Comparison of ENCODE assay signal across 14 cellular contexts in the genomic region with DNA sequence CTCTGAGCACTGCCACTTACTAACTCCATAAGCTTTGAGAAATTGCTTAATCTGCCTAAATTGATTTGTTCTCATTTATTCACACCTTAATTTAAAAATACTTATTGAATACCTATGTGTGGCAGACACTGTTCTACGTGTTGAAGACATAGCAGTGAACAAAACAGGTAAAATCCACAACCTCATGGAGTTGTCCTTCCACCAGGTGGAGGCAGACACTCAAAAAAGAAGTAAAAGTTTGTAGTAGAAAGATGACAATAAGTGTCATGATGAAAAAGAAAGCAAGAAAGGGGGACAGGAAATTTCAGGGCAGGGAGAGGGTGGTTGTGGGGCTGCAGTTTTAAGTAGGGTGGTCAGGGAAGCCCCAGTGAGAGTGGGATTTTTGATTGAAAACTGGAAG.
A peak's percentile ranks its signal among the peaks of the same experiment; 100 is the strongest.
DNase-seq lines count a peak whose midpoint lies in the region; ATAC-seq, FAIRE-seq and TF ChIP-seq lines count a peak whose summit lies in the region.
"Had no signal": no experiment of that assay in that cellular context is flagged by ENCODE, and none has a peak within 500 bp of the region (broad histone marks: within the 10 kb centered on the region; RNA-seq: fewer than 3 reads in every experiment).

No MANE protein-coding gene starts in this region.

- TF ChIP-seq POLR2A in H1 (IDR thresholded peaks at IDR 0.05; ENCODE audit: control extremely low read depth in 1 of 2, low read depth in 2 of 2, low read length in 2 of 2): no peak
- TF ChIP-seq POLR2A in gastrocnemius medialis (IDR thresholded peaks at IDR 0.05): no peak

- H3K27ac Mint-ChIP-seq in activated T-helper 17 cell treated with anti-CD3 and anti-CD28 coated beads, Interleukin-2, amount 50 U/mL, for 72 hours: no peak overlapping the region

- H3K36me3 Mint-ChIP-seq in activated T-helper 17 cell treated with anti-CD3 and anti-CD28 coated beads, Interleukin-2, amount 50 U/mL, for 72 hours (ENCODE audit: low read depth): no peaks in the 10 kb centered on the region

- H2BK5ac ChIP-seq in H1 (ENCODE audit: low read depth, low read length): no peak overlapping the region

- no peak overlapping the region for H3K4me3 Mint-ChIP-seq in activated T-helper 17 cell treated with anti-CD3 and anti-CD28 coated beads, Interleukin-2, amount 50 U/mL, for 72 hours

- no peaks in the 10 kb centered on the region for H3K36me3 ChIP-seq in H1 (ENCODE audit: control insufficient read depth in 2 of 4, insufficient read depth in 4 of 4, low read length in 3 of 4)
- no peaks in the 10 kb centered on the region for H3K36me3 ChIP-seq in gastrocnemius medialis
- H3K36me3 ChIP-seq: tibial artery had no signal

- H3K4me1 ChIP-seq in H1 (replicated peaks in 1 of 4; ENCODE audit: control insufficient read depth in 3 of 4, insufficient read depth in 4 of 4, low read length in 3 of 4): no peaks in the 10 kb centered on the region
- no peaks in the 10 kb centered on the region for H3K4me1 ChIP-seq in gastrocnemius medialis
- H3K4me1 ChIP-seq: Caco-2, tibial artery had no signal

- no peak overlapping the region for H3K56ac ChIP-seq in H1 (replicated peaks; ENCODE audit: insufficient read length, low read depth, low read length)

- H3K27ac ChIP-seq in H1 (ENCODE audit: low read depth, low read length) (no peak overlapping the region), gastrocnemius medialis (no peak overlapping the region)
- H3K27ac ChIP-seq: SK-N-MC, tibial artery had no signal

- intact Hi-C loops in gastrocnemius medialis (cut with DNase I; ENCODE audit: low total_unique reads): no loop called here

- DNase-seq in 8988T (peak; percentile 23), EH (ENCODE audit: low read depth) (peak; percentile 15), NCI-H748 treated with DMSO at 0.1 percent for 48 hours (lab: John Stamatoyannopoulos, UW) (peak; percentile 46), H1 (ENCODE audit: low read depth in 1 of 2, low spot score in 2 of 2) (no peak), gastrocnemius medialis (no peak)
- DNase-seq: activated CD8-positive, alpha-beta memory T cell treated with anti-CD3 and anti-CD28 coated beads for 24 hours; kidney; NCI-H187; tibial artery had no signal

- H3K9me3 ChIP-seq in H1 (ENCODE audit: insufficient read depth in 2 of 2, low read depth in 1 of 2, low read length in 1 of 2) (no peaks in the 10 kb centered on the region), gastrocnemius medialis (no peaks in the 10 kb centered on the region)
- H3K9me3 ChIP-seq: Caco-2, tibial artery had no signal

- TF ChIP-seq CTCF in H1 (IDR thresholded peaks at IDR 0.05; ENCODE audit: control extremely low read depth in 1 of 3, insufficient read depth in 1 of 3, low read depth in 1 of 3, low read length in 3 of 3) (peak in 2 of 3 experiments; percentile 46 to 53; a peak in 2 of 4 replicates), gastrocnemius medialis (IDR thresholded peaks at IDR 0.05 in 4 of 5, conservative IDR thresholded peaks at IDR 0.05 in 1 of 5) (no peak)

- TF ChIP-seq EP300 in H1 (IDR thresholded peaks at IDR 0.05; ENCODE audit: borderline replicate concordance in 1 of 2, low read depth in 2 of 2, low read length in 2 of 2): no peak

- H2AFZ ChIP-seq in H1 (ENCODE audit: low read length): no peak overlapping the region

- no peak overlapping the region for H3K23ac ChIP-seq in H1 (ENCODE audit: insufficient read length)

- no peak overlapping the region for H3K4ac ChIP-seq in H1 (replicated peaks; ENCODE audit: insufficient read length, low read depth, low read length)

- peak; percentile 73 to 76 for TF ChIP-seq RAD21 in H1 (IDR thresholded peaks at IDR 0.05 in 1 of 2, conservative IDR thresholded peaks at IDR 0.05 in 1 of 2; ENCODE audit: low read depth in 2 of 2, low read length in 2 of 2)

- H3K14ac ChIP-seq in H1 (ENCODE audit: insufficient read length): no peak overlapping the region

- ATAC-seq in GM19452 (IDR thresholded peaks at IDR 0.05; ENCODE audit: unreplicated experiment) (no peak), gastrocnemius medialis (no peak), GM21825 (IDR thresholded peaks at IDR 0.05; ENCODE audit: unreplicated experiment) (no peak)
- no peak for ATAC-seq in activated T-helper 17 cell treated with anti-CD3 and anti-CD28 coated beads, Interleukin-2, amount 50 U/mL, for 72 hours (replicated peaks)

- POLR2A ChIA-PET in H1 (lab: Charles Lee; ENCODE audit: partially characterized antibody): no interaction called here

- no peak overlapping the region for H3K4me2 ChIP-seq in H1 (ENCODE audit: insufficient read depth in 1 of 2, low read depth in 2 of 2, low read length in 2 of 2)

- H2AK5ac ChIP-seq in H1 (ENCODE audit: low read depth, low read length): no peak overlapping the region

- H3K4me3 ChIP-seq in H1 (ENCODE audit: extremely low read depth in 1 of 4, insufficient read depth in 2 of 4, low read depth in 3 of 4, low read length in 4 of 4): no peak overlapping the region
- no peak overlapping the region for H3K4me3 ChIP-seq in gastrocnemius medialis
- H3K4me3 ChIP-seq: SK-N-MC, tibial artery had no signal

- no peak overlapping the region for H3K18ac ChIP-seq in H1 (ENCODE audit: extremely low read depth, low read length)

- no peak overlapping the region for H4K8ac ChIP-seq in H1 (ENCODE audit: extremely low read depth, insufficient read depth, low read length)

- in situ Hi-C loops in gastrocnemius medialis (cut with MboI; ENCODE audit: low sequenced_read_pairs in 4 of 4): no loop called here

- FAIRE-seq in H1 (lab: Jason Lieb, UNC): peak; percentile 58
- FAIRE-seq: kidney had no signal

- peaks cover 3% of the 10 kb centered on the region for H3K27me3 Mint-ChIP-seq in activated T-helper 17 cell treated with anti-CD3 and anti-CD28 coated beads, Interleukin-2, amount 50 U/mL, for 72 hours

- no peak overlapping the region for H3K9ac ChIP-seq in H1 (replicated peaks in 1 of 4; ENCODE audit: extremely low read depth in 1 of 4, low read depth in 3 of 4, low read length in 3 of 4)

- H3K9me3 Mint-ChIP-seq in activated T-helper 17 cell treated with anti-CD3 and anti-CD28 coated beads, Interleukin-2, amount 50 U/mL, for 72 hours: no peaks in the 10 kb centered on the region

- no peak overlapping the region for H2BK120ac ChIP-seq in H1 (replicated peaks; ENCODE audit: low read depth, low read length)

- WGBS in H1 (ENCODE audit: extremely low coverage in 1 of 2, insufficient coverage in 1 of 2, insufficient read length in 1 of 2, insufficient replicate concordance in 2 of 2, low coverage in 1 of 2, low lambda C conversion rate in 2 of 2, missing lambda C conversion rate in 1 of 2), 2 experiments: 79% methylated on average over 1 of the region's 1 CpG; no CpG with 5 or more reads in 1 of the 2 experiments

- H3K79me1 ChIP-seq in H1 (ENCODE audit: low read depth, low read length): no peaks in the 10 kb centered on the region

- H3K23me2 ChIP-seq in H1 (ENCODE audit: low read depth, low read length): peaks cover 4% of the 10 kb centered on the region; the same call in 1 of the 2 replicates

- CTCF ChIA-PET in H1 (lab: Charles Lee; ENCODE audit: partially characterized antibody): interaction anchor here (0.8 to 1.9 kb wide), 6 partner anchors 11 to 518 kb away, joined by 3 to 10 read pairs (median 4); no protein-coding TSS in a partner anchor

- H4K5ac ChIP-seq in H1 (ENCODE audit: insufficient read length, low read depth, low read length): no peak overlapping the region

- H2BK15ac ChIP-seq in H1 (ENCODE audit: low read length): no peak overlapping the region

- no peak overlapping the region for H2BK20ac ChIP-seq in H1 (ENCODE audit: low read length)

- H3K27me3 ChIP-seq in H1 (replicated peaks in 1 of 4; ENCODE audit: control insufficient read depth in 3 of 4, extremely low read depth in 1 of 4, insufficient read depth in 3 of 4, low read length in 3 of 4) (no peaks in the 10 kb centered on the region), gastrocnemius medialis (no peaks in the 10 kb centered on the region)
- H3K27me3 ChIP-seq: tibial artery had no signal

- no peaks in the 10 kb centered on the region for H3K4me1 Mint-ChIP-seq in activated T-helper 17 cell treated with anti-CD3 and anti-CD28 coated beads, Interleukin-2, amount 50 U/mL, for 72 hours

- H4K91ac ChIP-seq in H1 (replicated peaks; ENCODE audit: insufficient read length, low read length): no peak overlapping the region

- no peaks in the 10 kb centered on the region for H3K79me2 ChIP-seq in H1 (ENCODE audit: control insufficient read depth in 1 of 2, insufficient read depth in 2 of 2, low read length in 2 of 2)

- H2BK12ac ChIP-seq in H1 (ENCODE audit: low read depth, low read length): no peak overlapping the region

- no peaks in the 10 kb centered on the region for H4K20me1 ChIP-seq in H1 (replicated peaks in 1 of 2; ENCODE audit: control insufficient read depth in 1 of 2, insufficient read depth in 2 of 2, low read length in 2 of 2)

TF ChIP-seq in H1, 55 proteins besides CTCF, POLR2A, EP300 and RAD21:
- no peak for TF ChIP-seq CEBPB (IDR thresholded peaks at IDR 0.05; ENCODE audit: low read depth, low read length)
- no peak for TF ChIP-seq SRF (IDR thresholded peaks at IDR 0.05; ENCODE audit: low read depth, low read length)
- TF ChIP-seq POLR2AphosphoS5 (IDR thresholded peaks at IDR 0.05; ENCODE audit: low read depth, low read length): no peak
- no peak for TF ChIP-seq KDM4A (IDR thresholded peaks at IDR 0.05; ENCODE audit: low read depth, low read length, severe bottlenecking)
- TF ChIP-seq RNF2 (IDR thresholded peaks at IDR 0.05; ENCODE audit: borderline replicate concordance, low read depth, low read length, missing control alignments, poor library complexity, severe bottlenecking): no peak
- TF ChIP-seq BRCA1 (IDR thresholded peaks at IDR 0.05; ENCODE audit: low read depth, low read length): no peak
- no peak for TF ChIP-seq KDM1A (IDR thresholded peaks at IDR 0.05; ENCODE audit: borderline replicate concordance, low read length)
- no peak for TF ChIP-seq TCF12 (IDR thresholded peaks at IDR 0.05; ENCODE audit: low read depth, low read length)
- TF ChIP-seq CHD2 (IDR thresholded peaks at IDR 0.05; ENCODE audit: low read length): no peak
- TF ChIP-seq SIRT6 (IDR thresholded peaks at IDR 0.05; ENCODE audit: low read length): no peak
- no peak for TF ChIP-seq SP2 (IDR thresholded peaks at IDR 0.05; ENCODE audit: low read length)
- TF ChIP-seq JUND (IDR thresholded peaks at IDR 0.05; ENCODE audit: low read length): no peak
- TF ChIP-seq TAF7 (optimal IDR thresholded peaks at IDR 0.05; ENCODE audit: borderline replicate concordance, low read depth, low read length): no peak

Comparison
In these comparisons a context has a peak if more than half of its experiments do, and no peak if none do; other contexts are left out.
1. DNase-seq: peak in 8988T (single experiment), EH (single experiment) and NCI-H748 treated with DMSO at 0.1 percent for 48 hours (single experiment); none in H1 (0 of 2) and gastrocnemius medialis (0 of 2).
2. CTCF ChIP-seq: peak in H1 (2 of 3); none in gastrocnemius medialis (0 of 5).